In genomic region chrX:147173586-147173985, GRCh38 we compare ENCODE assay signal across 28 cellular contexts.
"Had no signal": no experiment of that assay in that cellular context is flagged by ENCODE, and none has a peak within 500 bp of the region (broad histone marks: within the 10 kb centered on the region; RNA-seq: fewer than 3 reads in every experiment).

No MANE protein-coding gene starts in this region.

- H3K4me1 Mint-ChIP-seq: activated CD4-positive, alpha-beta memory T cell treated with anti-CD3 and anti-CD28 coated beads, Interleukin-2, amount 10 ng/mL, durations not matched to agents 7 days and 5 days; activated CD4-positive, alpha-beta T cell treated with anti-CD3 and anti-CD28 coated beads, Interleukin-2, amount 10 ng/mL, durations not matched to agents 7 days and 5 days; activated naive CD4-positive, alpha-beta T cell treated with anti-CD3 and anti-CD28 coated beads, Interleukin-2, amount 10 ng/mL, durations not matched to agents 7 days and 5 days; activated naive CD8-positive, alpha-beta T cell treated with anti-CD3 and anti-CD28 coated beads, Interleukin-2, amount 10 ng/mL, durations not matched to agents 7 days and 5 days; central memory CD8-positive, alpha-beta T cell; WTC11 had no signal

- H3K4me1 ChIP-seq: esophagus squamous epithelium, gastroesophageal sphincter, heart right ventricle had no signal

- H3K27me3 Mint-ChIP-seq: activated CD4-positive, alpha-beta memory T cell treated with anti-CD3 and anti-CD28 coated beads, Interleukin-2, amount 10 ng/mL, durations not matched to agents 7 days and 5 days; activated CD4-positive, alpha-beta T cell treated with anti-CD3 and anti-CD28 coated beads, Interleukin-2, amount 10 ng/mL, durations not matched to agents 7 days and 5 days; activated naive CD4-positive, alpha-beta T cell treated with anti-CD3 and anti-CD28 coated beads, Interleukin-2, amount 10 ng/mL, durations not matched to agents 7 days and 5 days; activated naive CD8-positive, alpha-beta T cell treated with anti-CD3 and anti-CD28 coated beads, Interleukin-2, amount 10 ng/mL, durations not matched to agents 7 days and 5 days; central memory CD8-positive, alpha-beta T cell; dendritic cell treated with granulocyte-macrophage colony-stimulating factor and Interleukin-4, amounts not matched to agents 40 ng/mL and 50 ng/mL, for 4 days had no signal

- H3K9me3 ChIP-seq: gastroesophageal sphincter had no signal

- H3K36me3 ChIP-seq: esophagus squamous epithelium, gastroesophageal sphincter, heart right ventricle had no signal

- H3K4me3 ChIP-seq: coronary artery, dorsolateral prefrontal cortex, esophagus squamous epithelium, gastroesophageal sphincter, heart right ventricle had no signal

- H3K27ac Mint-ChIP-seq: activated CD4-positive, alpha-beta memory T cell treated with anti-CD3 and anti-CD28 coated beads, Interleukin-2, amount 10 ng/mL, durations not matched to agents 7 days and 5 days; activated CD4-positive, alpha-beta T cell treated with anti-CD3 and anti-CD28 coated beads, Interleukin-2, amount 10 ng/mL, durations not matched to agents 7 days and 5 days; activated naive CD4-positive, alpha-beta T cell treated with anti-CD3 and anti-CD28 coated beads, Interleukin-2, amount 10 ng/mL, durations not matched to agents 7 days and 5 days; activated naive CD4-positive, alpha-beta T cell treated with anti-CD3 and anti-CD28 coated beads, Interleukin-2, amount 50 U/mL, for 72 hours; activated naive CD8-positive, alpha-beta T cell treated with anti-CD3 and anti-CD28 coated beads, Interleukin-2, amount 10 ng/mL, durations not matched to agents 7 days and 5 days; activated T-cell treated with anti-CD3 and anti-CD28 coated beads, Interleukin-2, amount 50 U/mL, for 24 hours; activated T-cell treated with anti-CD3 and anti-CD28 coated beads, Interleukin-2, amount 50 U/mL, for 72 hours; dendritic cell treated with granulocyte-macrophage colony-stimulating factor and Interleukin-4, amounts not matched to agents 40 ng/mL and 50 ng/mL, for 4 days; WTC11 had no signal

- H3K4me3 Mint-ChIP-seq: activated CD4-positive, alpha-beta memory T cell treated with anti-CD3 and anti-CD28 coated beads, Interleukin-2, amount 10 ng/mL, durations not matched to agents 7 days and 5 days; activated CD4-positive, alpha-beta T cell treated with anti-CD3 and anti-CD28 coated beads, Interleukin-2, amount 10 ng/mL, durations not matched to agents 7 days and 5 days; activated naive CD4-positive, alpha-beta T cell treated with anti-CD3 and anti-CD28 coated beads, Interleukin-2, amount 10 ng/mL, durations not matched to agents 7 days and 5 days; activated naive CD8-positive, alpha-beta T cell treated with anti-CD3 and anti-CD28 coated beads, Interleukin-2, amount 10 ng/mL, durations not matched to agents 7 days and 5 days; activated T-cell treated with anti-CD3 and anti-CD28 coated beads, Interleukin-2, amount 50 U/mL, for 24 hours; activated T-cell treated with anti-CD3 and anti-CD28 coated beads, Interleukin-2, amount 50 U/mL, for 72 hours; central memory CD8-positive, alpha-beta T cell; dendritic cell treated with granulocyte-macrophage colony-stimulating factor and Interleukin-4, amounts not matched to agents 40 ng/mL and 50 ng/mL, for 4 days; WTC11 had no signal

- H3K36me3 Mint-ChIP-seq: activated naive CD4-positive, alpha-beta T cell treated with anti-CD3 and anti-CD28 coated beads, Interleukin-2, amount 10 ng/mL, durations not matched to agents 7 days and 5 days; activated naive CD4-positive, alpha-beta T cell treated with anti-CD3 and anti-CD28 coated beads, Interleukin-2, amount 50 U/mL, for 72 hours; activated naive CD8-positive, alpha-beta T cell treated with anti-CD3 and anti-CD28 coated beads, Interleukin-2, amount 10 ng/mL, durations not matched to agents 7 days and 5 days had no signal

- H3K9me3 Mint-ChIP-seq: activated CD4-positive, alpha-beta memory T cell treated with anti-CD3 and anti-CD28 coated beads, Interleukin-2, amount 10 ng/mL, durations not matched to agents 7 days and 5 days; activated naive CD4-positive, alpha-beta T cell treated with anti-CD3 and anti-CD28 coated beads, Interleukin-2, amount 50 U/mL, for 72 hours; activated naive CD8-positive, alpha-beta T cell treated with anti-CD3 and anti-CD28 coated beads, Interleukin-2, amount 10 ng/mL, durations not matched to agents 7 days and 5 days; activated T-cell treated with anti-CD3 and anti-CD28 coated beads, Interleukin-2, amount 50 U/mL, for 24 hours had no signal

- H3K27ac ChIP-seq: coronary artery, dorsolateral prefrontal cortex, esophagus squamous epithelium, gastroesophageal sphincter, heart right ventricle, VCaP had no signal

- ATAC-seq: activated naive CD4-positive, alpha-beta T cell treated with anti-CD3 and anti-CD28 coated beads, Interleukin-2, amount 50 U/mL, for 72 hours; activated T-cell treated with anti-CD3 and anti-CD28 coated beads, Interleukin-2, amount 50 U/mL, for 72 hours; gastroesophageal sphincter; heart right ventricle; WTC11 had no signal

- H3K27me3 ChIP-seq: esophagus squamous epithelium, gastroesophageal sphincter, heart right ventricle had no signal

- DNase-seq: activated CD4-positive, alpha-beta memory T cell treated with anti-CD3 and anti-CD28 coated beads, Interleukin-2, amount 10 ng/mL, durations not matched to agents 7 days and 5 days; activated CD4-positive, alpha-beta T cell treated with anti-CD3 and anti-CD28 coated beads for 1 hour; activated CD4-positive, alpha-beta T cell treated with anti-CD3 and anti-CD28 coated beads for 4 hours; activated CD4-positive, alpha-beta T cell treated with anti-CD3 and anti-CD28 coated beads, Interleukin-2, amount 10 ng/mL, durations not matched to agents 7 days and 5 days; activated CD4-positive, alpha-beta T cell treated with anti-CD3 and anti-CD28 coated beads, Interleukin-2, amount 50 U/mL, for 4 hours; activated CD8-positive, alpha-beta memory T cell treated with anti-CD3 and anti-CD28 coated beads, Interleukin-2, amount 50 U/mL, for 48 hours; activated gamma-delta T cell; activated naive CD4-positive, alpha-beta T cell; activated naive CD4-positive, alpha-beta T cell treated with anti-CD3 and anti-CD28 coated beads, Interleukin-2, amount 10 ng/mL, durations not matched to agents 7 days and 5 days; activated naive CD8-positive, alpha-beta T cell treated with anti-CD3 and anti-CD28 coated beads, Interleukin-2, amount 10 ng/mL, durations not matched to agents 7 days and 5 days; activated T-cell treated with anti-CD3 and anti-CD28 coated beads for 4 hours; activated T-cell treated with anti-CD3 and anti-CD28 coated beads, Interleukin-2, amount 50 U/mL, for 24 hours; activated T-cell treated with anti-CD3 and anti-CD28 coated beads, Interleukin-2, amount 50 U/mL, for 72 hours; amniotic stem cell; anterior cingulate cortex; dorsolateral prefrontal cortex; effector memory CD4-positive, alpha-beta T cell; esophagus squamous epithelium; foreskin melanocyte; heart right ventricle; T-helper 2 cell had no signal
